Comparison of ENCODE assay signal across 26 cellular contexts in the genomic region with DNA sequence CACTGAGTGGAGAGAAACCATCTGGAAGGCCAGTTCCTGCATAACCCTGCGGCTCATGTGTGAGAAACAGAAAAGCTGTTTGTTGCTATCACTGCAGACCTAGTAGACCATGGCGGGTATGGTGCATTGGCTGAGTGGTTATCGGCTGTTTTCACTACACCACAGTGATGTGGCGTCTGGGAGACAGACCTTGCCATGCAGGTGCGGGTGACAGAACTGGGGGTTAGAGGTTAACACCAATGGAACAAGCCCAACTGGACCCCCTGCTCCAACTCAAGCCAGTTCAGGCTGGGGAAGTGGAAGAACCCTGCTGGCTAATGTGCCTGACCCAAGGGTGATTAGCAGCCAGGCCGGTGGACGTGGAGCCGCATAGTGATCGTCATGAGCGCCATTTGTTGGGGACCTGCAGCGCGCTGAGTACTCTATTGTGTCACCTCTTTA.
DNase-seq lines count a peak whose midpoint lies in the region; ATAC-seq, FAIRE-seq and TF ChIP-seq lines count a peak whose summit lies in the region.
"Had no signal": no experiment of that assay in that cellular context is flagged by ENCODE, and none has a peak within 500 bp of the region (broad histone marks: within the 10 kb centered on the region; RNA-seq: fewer than 3 reads in every experiment).

No MANE protein-coding gene starts in this region.

- peaks cover 15% of the 10 kb centered on the region for H3K79me2 ChIP-seq in GM12878 (ENCODE audit: control insufficient read depth, insufficient read depth, low read length)

- ATAC-seq in GM21447 (IDR thresholded peaks at IDR 0.05; ENCODE audit: unreplicated experiment) (peak; percentile 40), GM12878 (peak; percentile 29)
- peak; percentile 79 for ATAC-seq in stimulated activated memory B cell treated with anti-CD40 and anti-IgM and Interleukin-4, amounts not matched to agents 10 μg/mL and 1 μg/mL and 100 μg/mL, for 72 hours
- ATAC-seq: body of pancreas, HCT116, left lobe of liver, Right ventricle myocardium inferior had no signal

- H3K4me3 Mint-ChIP-seq in stimulated activated memory B cell treated with anti-CD40 and anti-IgM and Interleukin-4, amounts not matched to agents 10 μg/mL and 1 μg/mL and 100 μg/mL, for 72 hours = peak overlapping the region; percentile 25
- H3K4me3 Mint-ChIP-seq: activated CD4-positive, alpha-beta T cell treated with anti-CD3 and anti-CD28 coated beads, Interleukin-2, amount 10 ng/mL, durations not matched to agents 7 days and 5 days; CD4-positive, alpha-beta T cell had no signal

- CTCF ChIA-PET in GM12878 (lab: Yijun Ruan, JAX) = interaction anchor here (1.0 to 12.2 kb wide), 7 partner anchors 7 to 169 kb away, joined by 3 to 337 read pairs (median 42); a partner anchor contains a TSS

- RAD21 ChIA-PET in GM12878 (lab: Charles Lee; ENCODE audit: unreplicated experiment) = interaction anchor here (0.7 to 8.2 kb wide), 9 partner anchors 6 to 174 kb away, joined by 3 to 194 read pairs (median 14); a partner anchor contains a TSS

- no peak for FAIRE-seq in GM12878 (lab: Jason Lieb, UNC)
- FAIRE-seq: endometrium had no signal

- no peak overlapping the region for H3K4me3 ChIP-seq in right atrium auricular region
- no peak overlapping the region for H3K4me3 ChIP-seq in GM12878
- H3K4me3 ChIP-seq: body of pancreas, prostate gland, skin epidermis, tibial artery had no signal

- SMC1A ChIA-PET in GM12878 (lab: Charles Lee; ENCODE audit: uncharacterized antibody, unreplicated experiment) = interaction anchor here (1.5 to 18.6 kb wide), 8 partner anchors 9 to 169 kb away, joined by 5 to 338 read pairs (median 42); a partner anchor contains a TSS

- TF ChIP-seq POLR2A in GM12878 (IDR thresholded peaks at IDR 0.05; ENCODE audit: low read depth, low read length) = 0 out of 2 replicates have a peak, but pooled peaks have one; percentile 15

- H3K9ac ChIP-seq in GM12878 (ENCODE audit: control insufficient read depth, insufficient read depth, low read length) = peak overlapping the region; percentile 25; the same call in 1 of the 2 replicates

- BruUV-seq in GM12878 (replicated peaks; lab: Mats Ljungman, UMichigan) = no TSS peak

- peak overlapping the region; percentile 85 for H3K27ac Mint-ChIP-seq in stimulated activated memory B cell treated with anti-CD40 and anti-IgM and Interleukin-4, amounts not matched to agents 10 μg/mL and 1 μg/mL and 100 μg/mL, for 72 hours
- H3K27ac Mint-ChIP-seq: activated CD4-positive, alpha-beta T cell treated with anti-CD3 and anti-CD28 coated beads, Interleukin-2, amount 10 ng/mL, durations not matched to agents 7 days and 5 days; CD4-positive, alpha-beta T cell had no signal

- H3K27me3 Mint-ChIP-seq in stimulated activated memory B cell treated with anti-CD40 and anti-IgM and Interleukin-4, amounts not matched to agents 10 μg/mL and 1 μg/mL and 100 μg/mL, for 72 hours = no peaks in the 10 kb centered on the region
- H3K27me3 Mint-ChIP-seq: activated CD4-positive, alpha-beta T cell treated with anti-CD3 and anti-CD28 coated beads, Interleukin-2, amount 10 ng/mL, durations not matched to agents 7 days and 5 days had no signal

- no peaks in the 10 kb centered on the region for H3K36me3 Mint-ChIP-seq in stimulated activated memory B cell treated with anti-CD40 and anti-IgM and Interleukin-4, amounts not matched to agents 10 μg/mL and 1 μg/mL and 100 μg/mL, for 72 hours

- no peak for TF ChIP-seq RAD21 in GM12878 (IDR thresholded peaks at IDR 0.05; ENCODE audit: insufficient read depth, low read depth, low read length)

- H3K9me3 Mint-ChIP-seq in stimulated activated memory B cell treated with anti-CD40 and anti-IgM and Interleukin-4, amounts not matched to agents 10 μg/mL and 1 μg/mL and 100 μg/mL, for 72 hours = peaks cover 4% of the 10 kb centered on the region
- H3K9me3 Mint-ChIP-seq: activated CD4-positive, alpha-beta T cell treated with anti-CD3 and anti-CD28 coated beads, Interleukin-2, amount 10 ng/mL, durations not matched to agents 7 days and 5 days; CD4-positive, alpha-beta T cell had no signal

- TF ChIP-seq CTCF in right atrium auricular region (IDR thresholded peaks at IDR 0.05) = no peak
- no peak for TF ChIP-seq CTCF in GM12878 (IDR thresholded peaks at IDR 0.05 in 2 of 3, conservative IDR thresholded peaks at IDR 0.05 in 1 of 3; ENCODE audit: control insufficient read depth in 2 of 3, extremely low read depth in 1 of 3, insufficient read depth in 1 of 3, low read depth in 3 of 3, low read length in 3 of 3)

- DNase-seq in cardiac septum (ENCODE audit: low spot score) (peak; percentile 56), right atrium auricular region (ENCODE audit: low spot score) (no peak), GM12878 (ENCODE audit: low read depth, low spot score) (peak; percentile 68), NCI-H524 treated with DMSO at 0.1 percent for 48 hours (lab: John Stamatoyannopoulos, UW) (no peak), nucleus accumbens (lab: John Stamatoyannopoulos, UW) (no peak), NCI-H82 (lab: John Stamatoyannopoulos, UW) (no peak)
- DNase-seq: activated CD4-positive, alpha-beta T cell treated with anti-CD3 and anti-CD28 coated beads, Interleukin-2, amount 10 ng/mL, durations not matched to agents 7 days and 5 days; activated naive CD4-positive, alpha-beta T cell; activated T-cell treated with anti-CD3 and anti-CD28 coated beads for 4 hours; body of pancreas; cortex of kidney; DMS 273 treated with DMSO at 0.1 percent for 48 hours; midbrain; NCI-H526 treated with DMSO at 0.1 percent for 48 hours; stimulated activated CD4-positive, alpha-beta T cell treated with anti-CD3 and anti-CD28 coated beads, Interleukin-2, amount 100 ng/mL, for 24 hours; stimulated activated naive CD4-positive, alpha-beta T cell treated with Interleukin-2 at 50 U/mL for 16 hours; tibial artery had no signal

- in situ Hi-C loops in GM12878 (cut with MboI) = no loop called here

- intact Hi-C loops in cardiac septum (cut with DNase I) (no loop called here), GM12878 (cut with micrococcal nuclease; ENCODE audit: unreplicated experiment) (no loop called here)

- H3K27ac ChIP-seq in right atrium auricular region (no peak overlapping the region), GM12878 (ENCODE audit: control insufficient read depth, insufficient read depth) (peak overlapping the region; percentile 100)
- H3K27ac ChIP-seq: body of pancreas, prostate gland, skin epidermis, tibial artery had no signal

- POLR2A ChIA-PET in GM12878 (lab: Charles Lee) = interaction anchor here (0.7 to 3.6 kb wide), 10 partner anchors 9 to 369 kb away, joined by 3 to 28 read pairs (median 8); a partner anchor contains a TSS

- peak overlapping the region; percentile 97 for H3K4me2 ChIP-seq in GM12878 (ENCODE audit: control insufficient read depth, insufficient read depth)

- no peaks in the 10 kb centered on the region for H4K20me1 ChIP-seq in GM12878 (ENCODE audit: control insufficient read depth, insufficient read depth)

- H3K4me1 ChIP-seq in right atrium auricular region = no peaks in the 10 kb centered on the region
- peaks cover 93% of the 10 kb centered on the region for H3K4me1 ChIP-seq in GM12878 (ENCODE audit: control insufficient read depth, insufficient read depth, low read length)
- H3K4me1 ChIP-seq: body of pancreas, prostate gland had no signal

- TF ChIP-seq EP300 in GM12878 (IDR thresholded peaks at IDR 0.05; ENCODE audit: borderline replicate concordance in 1 of 2, control insufficient read depth in 1 of 2, low read depth in 2 of 2, low read length in 2 of 2) = 0 out of 4 replicates have a peak, but pooled peaks of 1 of the 2 experiments have one; percentile 11

- H3K36me3 ChIP-seq in right atrium auricular region = no peaks in the 10 kb centered on the region
- no peaks in the 10 kb centered on the region for H3K36me3 ChIP-seq in GM12878 (ENCODE audit: control insufficient read depth in 2 of 2, insufficient read depth in 2 of 2, low read length in 1 of 2)
- H3K36me3 ChIP-seq: prostate gland, tibial artery had no signal

- H3K4me1 Mint-ChIP-seq in stimulated activated memory B cell treated with anti-CD40 and anti-IgM and Interleukin-4, amounts not matched to agents 10 μg/mL and 1 μg/mL and 100 μg/mL, for 72 hours = peaks cover 86% of the 10 kb centered on the region

- WGBS in GM12878 (ENCODE audit: insufficient coverage, insufficient replicate concordance, low lambda C conversion rate, missing lambda C conversion rate) = 74% methylated on average over 12 of the region's 12 CpGs

- no peaks in the 10 kb centered on the region for H3K27me3 ChIP-seq in right atrium auricular region
- H3K27me3 ChIP-seq in GM12878 (replicated peaks in 1 of 2; ENCODE audit: control insufficient read depth in 2 of 2, insufficient read depth in 2 of 2, low read length in 1 of 2) = no peaks in the 10 kb centered on the region
- H3K27me3 ChIP-seq: body of pancreas had no signal

- H3K9me3 ChIP-seq in right atrium auricular region (no peaks in the 10 kb centered on the region), GM12878 (replicated peaks; ENCODE audit: control insufficient read depth, insufficient read depth, low read length) (no peaks in the 10 kb centered on the region)
- H3K9me3 ChIP-seq: body of pancreas, prostate gland, tibial artery had no signal

- H2AFZ ChIP-seq in GM12878 (ENCODE audit: control insufficient read depth, low read depth, low read length) = no peak overlapping the region; the same call in 1 of the 2 replicates

TF ChIP-seq in GM12878, 131 proteins besides CTCF, POLR2A, EP300 and RAD21 (continues in another document):
- TF ChIP-seq IKZF2 (IDR thresholded peaks at IDR 0.05) (peak in 1 of 2 experiments; percentile 10; a peak in 2 of 4 replicates), TCF3 (IDR thresholded peaks at IDR 0.05; ENCODE audit: borderline replicate concordance, insufficient read depth, low read depth, low read length) (0 out of 2 replicates have a peak, but pooled peaks have one; percentile 62), CBFB (IDR thresholded peaks at IDR 0.05; ENCODE audit: low read depth) (peak; percentile 78; the same call in 1 of the 2 replicates), TAF1 (IDR thresholded peaks at IDR 0.05; ENCODE audit: borderline replicate concordance, low read depth, low read length) (peak; percentile 27; the same call in 1 of the 2 replicates)
- TF ChIP-seq, protein P1, sequence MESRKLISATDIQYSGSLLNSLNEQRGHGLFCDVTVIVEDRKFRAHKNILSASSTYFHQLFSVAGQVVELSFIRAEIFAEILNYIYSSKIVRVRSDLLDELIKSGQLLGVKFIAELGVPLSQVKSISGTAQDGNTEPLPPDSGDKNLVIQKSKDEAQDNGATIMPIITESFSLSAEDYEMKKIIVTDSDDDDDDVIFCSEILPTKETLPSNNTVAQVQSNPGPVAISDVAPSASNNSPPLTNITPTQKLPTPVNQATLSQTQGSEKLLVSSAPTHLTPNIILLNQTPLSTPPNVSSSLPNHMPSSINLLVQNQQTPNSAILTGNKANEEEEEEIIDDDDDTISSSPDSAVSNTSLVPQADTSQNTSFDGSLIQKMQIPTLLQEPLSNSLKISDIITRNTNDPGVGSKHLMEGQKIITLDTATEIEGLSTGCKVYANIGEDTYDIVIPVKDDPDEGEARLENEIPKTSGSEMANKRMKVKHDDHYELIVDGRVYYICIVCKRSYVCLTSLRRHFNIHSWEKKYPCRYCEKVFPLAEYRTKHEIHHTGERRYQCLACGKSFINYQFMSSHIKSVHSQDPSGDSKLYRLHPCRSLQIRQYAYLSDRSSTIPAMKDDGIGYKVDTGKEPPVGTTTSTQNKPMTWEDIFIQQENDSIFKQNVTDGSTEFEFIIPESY (IDR thresholded peaks at IDR 0.05) = peak; percentile 72; the same call in 1 of the 2 replicates

Comparison
In these comparisons a context has a peak if more than half of its experiments do, and no peak if none do; other contexts are left out.
1. DNase-seq: peak in cardiac septum (single experiment) and GM12878 (single experiment); none in right atrium auricular region (single experiment), NCI-H524 treated with DMSO at 0.1 percent for 48 hours (single experiment), nucleus accumbens (0 of 56) and NCI-H82 (single experiment).
2. ATAC-seq: peak in every context shown above with its lines; median percentile 79 in stimulated activated memory B cell treated with anti-CD40 and anti-IgM and Interleukin-4, amounts not matched to agents 10 μg/mL and 1 μg/mL and 100 μg/mL, for 72 hours; 40 in GM21447; 29 in GM12878.